1 cellular context compared by ENCODE assay signal in the genomic region with DNA sequence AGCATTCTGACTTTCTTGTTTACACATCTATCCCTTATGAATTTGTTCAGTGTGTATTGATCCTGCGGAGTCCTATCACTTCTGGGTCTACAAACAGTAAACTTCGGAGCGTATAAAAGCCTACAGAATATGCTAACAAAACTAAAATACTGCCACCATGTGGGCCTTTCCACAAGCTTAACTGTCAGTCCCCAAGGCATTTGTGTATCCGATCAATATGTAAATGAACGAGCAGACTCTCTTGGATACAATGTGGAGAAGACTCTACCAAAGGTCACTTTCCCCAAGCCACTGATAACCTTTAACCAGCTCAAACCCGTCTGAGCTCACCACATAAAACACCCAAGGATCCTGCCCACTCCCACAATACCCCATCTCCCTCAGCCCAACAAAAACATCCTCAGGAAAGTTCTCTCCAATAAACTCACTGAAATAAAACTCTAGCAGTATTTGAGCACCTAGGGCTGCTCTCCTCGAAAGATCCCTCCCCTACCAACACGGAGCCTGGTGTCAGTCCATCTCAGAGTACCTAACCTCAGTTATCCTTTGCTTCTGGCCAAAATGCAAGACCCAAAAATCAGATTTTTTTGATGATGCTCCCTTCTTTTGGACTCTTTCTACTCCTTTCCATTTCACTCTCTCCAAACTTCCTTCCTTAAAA.
A peak's percentile ranks its signal among the peaks of the same experiment; 100 is the strongest.
TF ChIP-seq lines count a peak whose summit lies in the region.

No MANE protein-coding gene starts in this region.

TF ChIP-seq in HepG2, 621 proteins besides CTCF, POLR2A, EP300 and RAD21 (continued from another document and continues in another):
- TF ChIP-seq, protein P1, sequence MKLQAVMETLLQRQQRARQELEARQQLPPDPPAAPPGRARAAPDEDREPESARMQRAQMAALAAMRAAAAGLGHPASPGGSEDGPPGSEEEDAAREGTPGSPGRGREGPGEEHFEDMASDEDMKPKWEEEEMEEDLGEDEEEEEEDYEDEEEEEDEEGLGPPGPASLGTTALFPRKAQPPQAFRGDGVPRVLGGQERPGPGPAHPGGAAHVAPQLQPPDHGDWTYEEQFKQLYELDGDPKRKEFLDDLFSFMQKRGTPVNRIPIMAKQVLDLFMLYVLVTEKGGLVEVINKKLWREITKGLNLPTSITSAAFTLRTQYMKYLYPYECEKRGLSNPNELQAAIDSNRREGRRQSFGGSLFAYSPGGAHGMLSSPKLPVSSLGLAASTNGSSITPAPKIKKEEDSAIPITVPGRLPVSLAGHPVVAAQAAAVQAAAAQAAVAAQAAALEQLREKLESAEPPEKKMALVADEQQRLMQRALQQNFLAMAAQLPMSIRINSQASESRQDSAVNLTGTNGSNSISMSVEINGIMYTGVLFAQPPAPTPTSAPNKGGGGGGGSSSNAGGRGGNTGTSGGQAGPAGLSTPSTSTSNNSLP (IDR thresholded peaks at IDR 0.05; ENCODE audit: low read depth, low read length) = peak; percentile 25; the same call in 1 of the 2 replicates
- TF ChIP-seq, protein P2, sequence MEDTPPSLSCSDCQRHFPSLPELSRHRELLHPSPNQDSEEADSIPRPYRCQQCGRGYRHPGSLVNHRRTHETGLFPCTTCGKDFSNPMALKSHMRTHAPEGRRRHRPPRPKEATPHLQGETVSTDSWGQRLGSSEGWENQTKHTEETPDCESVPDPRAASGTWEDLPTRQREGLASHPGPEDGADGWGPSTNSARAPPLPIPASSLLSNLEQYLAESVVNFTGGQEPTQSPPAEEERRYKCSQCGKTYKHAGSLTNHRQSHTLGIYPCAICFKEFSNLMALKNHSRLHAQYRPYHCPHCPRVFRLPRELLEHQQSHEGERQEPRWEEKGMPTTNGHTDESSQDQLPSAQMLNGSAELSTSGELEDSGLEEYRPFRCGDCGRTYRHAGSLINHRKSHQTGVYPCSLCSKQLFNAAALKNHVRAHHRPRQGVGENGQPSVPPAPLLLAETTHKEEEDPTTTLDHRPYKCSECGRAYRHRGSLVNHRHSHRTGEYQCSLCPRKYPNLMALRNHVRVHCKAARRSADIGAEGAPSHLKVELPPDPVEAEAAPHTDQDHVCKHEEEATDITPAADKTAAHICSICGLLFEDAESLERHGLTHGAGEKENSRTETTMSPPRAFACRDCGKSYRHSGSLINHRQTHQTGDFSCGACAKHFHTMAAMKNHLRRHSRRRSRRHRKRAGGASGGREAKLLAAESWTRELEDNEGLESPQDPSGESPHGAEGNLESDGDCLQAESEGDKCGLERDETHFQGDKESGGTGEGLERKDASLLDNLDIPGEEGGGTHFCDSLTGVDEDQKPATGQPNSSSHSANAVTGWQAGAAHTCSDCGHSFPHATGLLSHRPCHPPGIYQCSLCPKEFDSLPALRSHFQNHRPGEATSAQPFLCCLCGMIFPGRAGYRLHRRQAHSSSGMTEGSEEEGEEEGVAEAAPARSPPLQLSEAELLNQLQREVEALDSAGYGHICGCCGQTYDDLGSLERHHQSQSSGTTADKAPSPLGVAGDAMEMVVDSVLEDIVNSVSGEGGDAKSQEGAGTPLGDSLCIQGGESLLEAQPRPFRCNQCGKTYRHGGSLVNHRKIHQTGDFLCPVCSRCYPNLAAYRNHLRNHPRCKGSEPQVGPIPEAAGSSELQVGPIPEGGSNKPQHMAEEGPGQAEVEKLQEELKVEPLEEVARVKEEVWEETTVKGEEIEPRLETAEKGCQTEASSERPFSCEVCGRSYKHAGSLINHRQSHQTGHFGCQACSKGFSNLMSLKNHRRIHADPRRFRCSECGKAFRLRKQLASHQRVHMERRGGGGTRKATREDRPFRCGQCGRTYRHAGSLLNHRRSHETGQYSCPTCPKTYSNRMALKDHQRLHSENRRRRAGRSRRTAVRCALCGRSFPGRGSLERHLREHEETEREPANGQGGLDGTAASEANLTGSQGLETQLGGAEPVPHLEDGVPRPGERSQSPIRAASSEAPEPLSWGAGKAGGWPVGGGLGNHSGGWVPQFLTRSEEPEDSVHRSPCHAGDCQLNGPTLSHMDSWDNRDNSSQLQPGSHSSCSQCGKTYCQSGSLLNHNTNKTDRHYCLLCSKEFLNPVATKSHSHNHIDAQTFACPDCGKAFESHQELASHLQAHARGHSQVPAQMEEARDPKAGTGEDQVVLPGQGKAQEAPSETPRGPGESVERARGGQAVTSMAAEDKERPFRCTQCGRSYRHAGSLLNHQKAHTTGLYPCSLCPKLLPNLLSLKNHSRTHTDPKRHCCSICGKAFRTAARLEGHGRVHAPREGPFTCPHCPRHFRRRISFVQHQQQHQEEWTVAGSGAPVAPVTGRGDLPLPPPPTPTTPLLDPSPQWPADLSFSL (CRISPR knock-in tag; IDR thresholded peaks at IDR 0.05) = no peak
- TF ChIP-seq KAT2B (IDR thresholded peaks at IDR 0.05; ENCODE audit: borderline replicate concordance, low read depth, low read length) = peak; percentile 42; the same call in 1 of the 2 replicates
- TF ChIP-seq HNF4A (CRISPR knock-in tag; IDR thresholded peaks at IDR 0.05) = peak; percentile 23; the same call in 1 of the 2 replicates
- no peak for TF ChIP-seq SOX6 (IDR thresholded peaks at IDR 0.05)
- TF ChIP-seq SOX6 (CRISPR knock-in tag; IDR thresholded peaks at IDR 0.05) = peak; percentile 44; the same call in 1 of the 2 replicates
- TF ChIP-seq NR2F6 (IDR thresholded peaks at IDR 0.05) = peak; percentile 43; the same call in 1 of the 2 replicates
- TF ChIP-seq NR2F6 (CRISPR knock-in tag; IDR thresholded peaks at IDR 0.05) = peak; percentile 48; the same call in 1 of the 2 replicates
- TF ChIP-seq, protein P3, sequence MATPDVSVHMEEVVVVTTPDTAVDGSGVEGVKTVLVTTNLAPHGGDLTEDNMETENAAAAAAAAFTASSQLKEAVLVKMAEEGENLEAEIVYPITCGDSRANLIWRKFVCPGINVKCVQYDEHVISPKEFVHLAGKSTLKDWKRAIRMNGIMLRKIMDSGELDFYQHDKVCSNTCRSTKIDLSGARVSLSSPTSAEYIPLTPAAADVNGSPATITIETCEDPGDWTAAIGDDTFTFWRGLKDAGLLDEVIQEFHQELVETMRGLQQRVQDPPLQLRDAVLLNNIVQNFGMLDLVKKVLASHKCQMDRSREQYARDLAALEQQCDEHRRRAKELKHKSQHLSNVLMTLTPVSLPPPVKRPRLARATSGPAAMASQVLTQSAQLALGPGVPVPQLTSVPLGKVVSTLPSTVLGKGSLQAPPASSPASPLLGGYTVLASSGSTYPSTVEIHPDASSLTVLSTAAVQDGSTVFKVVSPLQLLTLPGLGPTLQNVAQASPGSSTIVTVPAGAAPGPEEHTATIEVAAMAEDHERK (CRISPR knock-in tag; IDR thresholded peaks at IDR 0.05; ENCODE audit: low read depth) = no peak
- TF ChIP-seq, protein P4, sequence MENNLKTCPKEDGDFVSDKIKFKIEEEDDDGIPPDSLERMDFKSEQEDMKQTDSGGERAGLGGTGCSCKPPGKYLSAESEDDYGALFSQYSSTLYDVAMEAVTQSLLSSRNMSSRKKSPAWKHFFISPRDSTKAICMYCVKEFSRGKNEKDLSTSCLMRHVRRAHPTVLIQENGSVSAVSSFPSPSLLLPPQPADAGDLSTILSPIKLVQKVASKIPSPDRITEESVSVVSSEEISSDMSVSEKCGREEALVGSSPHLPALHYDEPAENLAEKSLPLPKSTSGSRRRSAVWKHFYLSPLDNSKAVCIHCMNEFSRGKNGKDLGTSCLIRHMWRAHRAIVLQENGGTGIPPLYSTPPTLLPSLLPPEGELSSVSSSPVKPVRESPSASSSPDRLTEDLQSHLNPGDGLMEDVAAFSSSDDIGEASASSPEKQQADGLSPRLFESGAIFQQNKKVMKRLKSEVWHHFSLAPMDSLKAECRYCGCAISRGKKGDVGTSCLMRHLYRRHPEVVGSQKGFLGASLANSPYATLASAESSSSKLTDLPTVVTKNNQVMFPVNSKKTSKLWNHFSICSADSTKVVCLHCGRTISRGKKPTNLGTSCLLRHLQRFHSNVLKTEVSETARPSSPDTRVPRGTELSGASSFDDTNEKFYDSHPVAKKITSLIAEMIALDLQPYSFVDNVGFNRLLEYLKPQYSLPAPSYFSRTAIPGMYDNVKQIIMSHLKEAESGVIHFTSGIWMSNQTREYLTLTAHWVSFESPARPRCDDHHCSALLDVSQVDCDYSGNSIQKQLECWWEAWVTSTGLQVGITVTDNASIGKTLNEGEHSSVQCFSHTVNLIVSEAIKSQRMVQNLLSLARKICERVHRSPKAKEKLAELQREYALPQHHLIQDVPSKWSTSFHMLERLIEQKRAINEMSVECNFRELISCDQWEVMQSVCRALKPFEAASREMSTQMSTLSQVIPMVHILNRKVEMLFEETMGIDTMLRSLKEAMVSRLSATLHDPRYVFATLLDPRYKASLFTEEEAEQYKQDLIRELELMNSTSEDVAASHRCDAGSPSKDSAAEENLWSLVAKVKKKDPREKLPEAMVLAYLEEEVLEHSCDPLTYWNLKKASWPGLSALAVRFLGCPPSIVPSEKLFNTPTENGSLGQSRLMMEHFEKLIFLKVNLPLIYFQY (CRISPR knock-in tag; IDR thresholded peaks at IDR 0.05; ENCODE audit: borderline replicate concordance) = no peak
- TF ChIP-seq CREB1 (IDR thresholded peaks at IDR 0.05) = no peak
- TF ChIP-seq CREB1 (CRISPR knock-in tag; IDR thresholded peaks at IDR 0.05) = 0 out of 2 replicates have a peak, but pooled peaks have one; percentile 20
- TF ChIP-seq SOX13 (IDR thresholded peaks at IDR 0.05) = no peak
- 0 out of 4 replicates have a peak, but pooled peaks of 1 of the 2 experiments have one; percentile 9 for TF ChIP-seq SOX13 (CRISPR knock-in tag; conservative IDR thresholded peaks at IDR 0.05 in 1 of 2, IDR thresholded peaks at IDR 0.05 in 1 of 2)
- peak; percentile 71 for TF ChIP-seq ONECUT2 (CRISPR knock-in tag; IDR thresholded peaks at IDR 0.05)
- TF ChIP-seq SMC3 (IDR thresholded peaks at IDR 0.05; ENCODE audit: low read length) = peak; percentile 61
- 0 out of 4 replicates have a peak, but pooled peaks have one; percentile 24 to 38 for TF ChIP-seq NR2F1 (CRISPR knock-in tag; IDR thresholded peaks at IDR 0.05)
- no peak for TF ChIP-seq SRSF4 (IDR thresholded peaks at IDR 0.05; ENCODE audit: low read depth, low read length, poor library complexity, severe bottlenecking)
- TF ChIP-seq, protein P5, sequence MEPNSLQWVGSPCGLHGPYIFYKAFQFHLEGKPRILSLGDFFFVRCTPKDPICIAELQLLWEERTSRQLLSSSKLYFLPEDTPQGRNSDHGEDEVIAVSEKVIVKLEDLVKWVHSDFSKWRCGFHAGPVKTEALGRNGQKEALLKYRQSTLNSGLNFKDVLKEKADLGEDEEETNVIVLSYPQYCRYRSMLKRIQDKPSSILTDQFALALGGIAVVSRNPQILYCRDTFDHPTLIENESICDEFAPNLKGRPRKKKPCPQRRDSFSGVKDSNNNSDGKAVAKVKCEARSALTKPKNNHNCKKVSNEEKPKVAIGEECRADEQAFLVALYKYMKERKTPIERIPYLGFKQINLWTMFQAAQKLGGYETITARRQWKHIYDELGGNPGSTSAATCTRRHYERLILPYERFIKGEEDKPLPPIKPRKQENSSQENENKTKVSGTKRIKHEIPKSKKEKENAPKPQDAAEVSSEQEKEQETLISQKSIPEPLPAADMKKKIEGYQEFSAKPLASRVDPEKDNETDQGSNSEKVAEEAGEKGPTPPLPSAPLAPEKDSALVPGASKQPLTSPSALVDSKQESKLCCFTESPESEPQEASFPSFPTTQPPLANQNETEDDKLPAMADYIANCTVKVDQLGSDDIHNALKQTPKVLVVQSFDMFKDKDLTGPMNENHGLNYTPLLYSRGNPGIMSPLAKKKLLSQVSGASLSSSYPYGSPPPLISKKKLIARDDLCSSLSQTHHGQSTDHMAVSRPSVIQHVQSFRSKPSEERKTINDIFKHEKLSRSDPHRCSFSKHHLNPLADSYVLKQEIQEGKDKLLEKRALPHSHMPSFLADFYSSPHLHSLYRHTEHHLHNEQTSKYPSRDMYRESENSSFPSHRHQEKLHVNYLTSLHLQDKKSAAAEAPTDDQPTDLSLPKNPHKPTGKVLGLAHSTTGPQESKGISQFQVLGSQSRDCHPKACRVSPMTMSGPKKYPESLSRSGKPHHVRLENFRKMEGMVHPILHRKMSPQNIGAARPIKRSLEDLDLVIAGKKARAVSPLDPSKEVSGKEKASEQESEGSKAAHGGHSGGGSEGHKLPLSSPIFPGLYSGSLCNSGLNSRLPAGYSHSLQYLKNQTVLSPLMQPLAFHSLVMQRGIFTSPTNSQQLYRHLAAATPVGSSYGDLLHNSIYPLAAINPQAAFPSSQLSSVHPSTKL (CRISPR knock-in tag; IDR thresholded peaks at IDR 0.05) = peak; percentile 44; the same call in 1 of the 2 replicates
- TF ChIP-seq PRPF4 (IDR thresholded peaks at IDR 0.05; ENCODE audit: low read depth, low read length, poor library complexity, severe bottlenecking) = no peak
- TF ChIP-seq, protein P6, sequence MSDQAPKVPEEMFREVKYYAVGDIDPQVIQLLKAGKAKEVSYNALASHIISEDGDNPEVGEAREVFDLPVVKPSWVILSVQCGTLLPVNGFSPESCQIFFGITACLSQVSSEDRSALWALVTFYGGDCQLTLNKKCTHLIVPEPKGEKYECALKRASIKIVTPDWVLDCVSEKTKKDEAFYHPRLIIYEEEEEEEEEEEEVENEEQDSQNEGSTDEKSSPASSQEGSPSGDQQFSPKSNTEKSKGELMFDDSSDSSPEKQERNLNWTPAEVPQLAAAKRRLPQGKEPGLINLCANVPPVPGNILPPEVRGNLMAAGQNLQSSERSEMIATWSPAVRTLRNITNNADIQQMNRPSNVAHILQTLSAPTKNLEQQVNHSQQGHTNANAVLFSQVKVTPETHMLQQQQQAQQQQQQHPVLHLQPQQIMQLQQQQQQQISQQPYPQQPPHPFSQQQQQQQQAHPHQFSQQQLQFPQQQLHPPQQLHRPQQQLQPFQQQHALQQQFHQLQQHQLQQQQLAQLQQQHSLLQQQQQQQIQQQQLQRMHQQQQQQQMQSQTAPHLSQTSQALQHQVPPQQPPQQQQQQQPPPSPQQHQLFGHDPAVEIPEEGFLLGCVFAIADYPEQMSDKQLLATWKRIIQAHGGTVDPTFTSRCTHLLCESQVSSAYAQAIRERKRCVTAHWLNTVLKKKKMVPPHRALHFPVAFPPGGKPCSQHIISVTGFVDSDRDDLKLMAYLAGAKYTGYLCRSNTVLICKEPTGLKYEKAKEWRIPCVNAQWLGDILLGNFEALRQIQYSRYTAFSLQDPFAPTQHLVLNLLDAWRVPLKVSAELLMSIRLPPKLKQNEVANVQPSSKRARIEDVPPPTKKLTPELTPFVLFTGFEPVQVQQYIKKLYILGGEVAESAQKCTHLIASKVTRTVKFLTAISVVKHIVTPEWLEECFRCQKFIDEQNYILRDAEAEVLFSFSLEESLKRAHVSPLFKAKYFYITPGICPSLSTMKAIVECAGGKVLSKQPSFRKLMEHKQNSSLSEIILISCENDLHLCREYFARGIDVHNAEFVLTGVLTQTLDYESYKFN (CRISPR knock-in tag; conservative IDR thresholded peaks at IDR 0.05) = peak; percentile 43
- peak; percentile 40; the same call in 1 of the 2 replicates for TF ChIP-seq RXRB (CRISPR knock-in tag; IDR thresholded peaks at IDR 0.05; ENCODE audit: borderline replicate concordance)
- 0 out of 2 replicates have a peak, but pooled peaks have one; percentile 14 for TF ChIP-seq PPARG (CRISPR knock-in tag; conservative IDR thresholded peaks at IDR 0.05)
- TF ChIP-seq STAG1 (CRISPR knock-in tag; IDR thresholded peaks at IDR 0.05) = peak; percentile 26; the same call in 1 of the 2 replicates
- TF ChIP-seq ZFP36 (IDR thresholded peaks at IDR 0.05; ENCODE audit: borderline replicate concordance, low read depth, low read length, partially characterized antibody) = no peak
- TF ChIP-seq ZIK1 (CRISPR knock-in tag; IDR thresholded peaks at IDR 0.05; ENCODE audit: borderline replicate concordance, low read depth) = no peak
- TF ChIP-seq GTF2F1 (IDR thresholded peaks at IDR 0.05; ENCODE audit: low read length) = no peak
- TF ChIP-seq TARDBP (CRISPR knock-in tag; IDR thresholded peaks at IDR 0.05) = peak; percentile 21; the same call in 1 of the 2 replicates
- TF ChIP-seq HOXA7 (CRISPR knock-in tag; IDR thresholded peaks at IDR 0.05) = no peak
- TF ChIP-seq SNAPC2 (CRISPR knock-in tag; IDR thresholded peaks at IDR 0.05) = peak; percentile 79; the same call in 1 of the 2 replicates
